14 cellular contexts compared by ENCODE assay signal in the genomic region with DNA sequence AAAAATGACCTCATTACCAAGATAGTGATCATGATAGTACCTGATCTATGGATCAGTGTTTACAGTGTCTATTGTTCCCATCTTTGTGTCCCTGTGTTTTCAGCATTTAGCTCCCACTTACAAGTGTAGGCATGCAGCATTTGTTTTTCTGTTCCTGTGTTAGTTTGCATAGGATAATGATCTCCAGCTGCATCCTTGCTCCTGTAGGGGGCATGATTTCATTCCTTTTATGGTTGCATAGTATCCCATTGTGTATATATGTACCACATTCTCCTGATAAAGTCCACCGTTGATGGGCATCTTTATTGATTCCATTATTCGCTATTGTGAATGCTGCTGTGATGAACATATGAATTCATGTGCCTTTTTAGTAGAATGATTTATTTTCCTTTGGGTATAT.
DNase-seq lines count a peak whose midpoint lies in the region; ATAC-seq and TF ChIP-seq lines count a peak whose summit lies in the region.
"Had no signal": no experiment of that assay in that cellular context is flagged by ENCODE, and none has a peak within 500 bp of the region (broad histone marks: within the 10 kb centered on the region; RNA-seq: fewer than 3 reads in every experiment).

No MANE protein-coding gene starts in this region.

- ATAC-seq in HG02973 (IDR thresholded peaks at IDR 0.05; ENCODE audit: unreplicated experiment) (no peak), GM18520 (IDR thresholded peaks at IDR 0.05; ENCODE audit: unreplicated experiment) (no peak)
- ATAC-seq: heart left ventricle, sciatic nerve had no signal

- H3F3A ChIP-seq in Loucy (ENCODE audit: low read depth) = no peaks in the 10 kb centered on the region

- H3K9me3 ChIP-seq in Loucy (ENCODE audit: insufficient read depth, low read depth, low read length) = no peaks in the 10 kb centered on the region

- H2AFZ ChIP-seq in Loucy (ENCODE audit: low read length) = no peak overlapping the region

- H3K4me3 ChIP-seq in Loucy (ENCODE audit: low read length, poor library complexity, severe bottlenecking) = no peak overlapping the region
- H3K4me3 ChIP-seq: heart left ventricle had no signal

- H3K27me3 ChIP-seq in Loucy (ENCODE audit: insufficient read depth, low read length, poor library complexity, severe bottlenecking) = no peaks in the 10 kb centered on the region
- H3K27me3 ChIP-seq: heart left ventricle had no signal

- H3K9ac ChIP-seq in Loucy (ENCODE audit: low read depth, low read length, poor library complexity, severe bottlenecking) = no peak overlapping the region

- H3K79me2 ChIP-seq in Loucy (ENCODE audit: insufficient read depth, low read length) = no peaks in the 10 kb centered on the region

- H3K9me2 ChIP-seq in Loucy (replicated peaks; ENCODE audit: low read depth, low read length) = no peaks in the 10 kb centered on the region

- TF ChIP-seq CTCF in GM12872 (IDR thresholded peaks at IDR 0.05; ENCODE audit: insufficient read depth, low read depth, low read length) (0 out of 3 replicates have a peak, but pooled peaks have one; percentile 9), Loucy (conservative IDR thresholded peaks at IDR 0.05; ENCODE audit: low read length) (peak; percentile 38)

- H3K4me1 ChIP-seq in Loucy (ENCODE audit: insufficient read depth, low read length, poor library complexity, severe bottlenecking) = no peaks in the 10 kb centered on the region
- H3K4me1 ChIP-seq: heart left ventricle had no signal

- no peak overlapping the region for H3K4me2 ChIP-seq in Loucy (ENCODE audit: low read depth, low read length, poor library complexity, severe bottlenecking)

- DNase-seq in amniotic epithelial cell (ENCODE audit: low read depth) (peak; percentile 29), iris pigment epithelial cell (ENCODE audit: low read depth) (peak; percentile 9), pons (ENCODE audit: low spot score) (no peak)
- no peak for DNase-seq in stimulated activated CD4-positive, alpha-beta T cell treated with anti-CD3 and anti-CD28 coated beads, Interleukin-2, amount 100 ng/mL, for 24 hours
- DNase-seq: activated CD4-positive, CD25-positive, alpha-beta regulatory T cell; cortex of kidney; DMS79; heart left ventricle; NCI-H1694 treated with DMSO at 0.1 percent for 48 hours had no signal

- no peaks in the 10 kb centered on the region for H3K36me3 ChIP-seq in Loucy (ENCODE audit: insufficient read depth, low read length)
- H3K36me3 ChIP-seq: heart left ventricle had no signal

- H4K20me1 ChIP-seq in Loucy (ENCODE audit: insufficient read depth, low read length, poor library complexity, severe bottlenecking) = no peaks in the 10 kb centered on the region

Comparison
In these comparisons a context has a peak if more than half of its experiments do, and no peak if none do; other contexts are left out.
1. DNase-seq: peak in amniotic epithelial cell (single experiment) and iris pigment epithelial cell (single experiment); none in pons (single experiment) and stimulated activated CD4-positive, alpha-beta T cell treated with anti-CD3 and anti-CD28 coated beads, Interleukin-2, amount 100 ng/mL, for 24 hours (0 of 2).